1 cellular context compared by ENCODE assay signal in the genomic region with DNA sequence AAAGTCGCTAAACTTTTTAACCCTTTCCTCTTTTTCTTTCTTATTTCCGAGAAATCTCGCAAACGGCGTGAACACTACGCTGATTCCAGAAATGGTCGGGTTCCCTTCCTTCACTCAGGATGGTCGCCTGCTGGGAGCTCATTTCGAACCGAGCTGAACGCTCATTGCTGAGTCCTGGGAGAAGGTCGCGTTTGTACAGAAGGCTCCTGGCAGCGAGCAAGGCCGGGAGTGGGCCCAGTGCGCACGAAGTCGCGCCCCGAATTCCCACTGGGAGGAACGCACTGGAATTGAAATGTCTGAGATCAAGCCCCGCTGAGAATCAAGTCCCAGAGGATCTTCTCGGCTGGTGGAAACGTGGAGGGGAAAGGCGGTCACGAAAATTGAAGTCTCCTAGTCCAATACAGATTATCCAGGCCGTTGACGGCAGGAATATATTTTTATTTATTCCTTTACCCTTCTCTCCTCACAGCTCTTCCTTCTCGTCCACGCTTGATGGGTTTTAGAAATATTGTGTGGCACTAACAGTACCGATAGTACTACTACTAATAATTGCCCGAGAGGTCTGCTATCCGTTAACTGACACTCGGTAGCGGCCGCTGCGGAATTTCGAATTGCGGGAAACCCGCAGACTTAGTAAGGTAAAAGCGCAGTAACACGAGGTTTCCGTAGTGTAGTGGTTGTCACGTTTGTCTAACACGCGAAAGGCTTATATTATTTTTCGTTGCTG.
TF ChIP-seq lines count a peak whose summit lies in the region.

No MANE protein-coding gene starts in this region.

TF ChIP-seq in WTC11, 78 proteins besides CTCF, POLR2A, EP300 and RAD21 (continued from another document):
- TF ChIP-seq, protein P1, sequence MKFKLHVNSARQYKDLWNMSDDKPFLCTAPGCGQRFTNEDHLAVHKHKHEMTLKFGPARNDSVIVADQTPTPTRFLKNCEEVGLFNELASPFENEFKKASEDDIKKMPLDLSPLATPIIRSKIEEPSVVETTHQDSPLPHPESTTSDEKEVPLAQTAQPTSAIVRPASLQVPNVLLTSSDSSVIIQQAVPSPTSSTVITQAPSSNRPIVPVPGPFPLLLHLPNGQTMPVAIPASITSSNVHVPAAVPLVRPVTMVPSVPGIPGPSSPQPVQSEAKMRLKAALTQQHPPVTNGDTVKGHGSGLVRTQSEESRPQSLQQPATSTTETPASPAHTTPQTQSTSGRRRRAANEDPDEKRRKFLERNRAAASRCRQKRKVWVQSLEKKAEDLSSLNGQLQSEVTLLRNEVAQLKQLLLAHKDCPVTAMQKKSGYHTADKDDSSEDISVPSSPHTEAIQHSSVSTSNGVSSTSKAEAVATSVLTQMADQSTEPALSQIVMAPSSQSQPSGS (CRISPR knock-in tag; IDR thresholded peaks at IDR 0.05; ENCODE audit: borderline replicate concordance, low read depth), result no peak
- TF ChIP-seq GABPB1 (CRISPR knock-in tag; IDR thresholded peaks at IDR 0.05), result no peak
- TF ChIP-seq, protein P2, sequence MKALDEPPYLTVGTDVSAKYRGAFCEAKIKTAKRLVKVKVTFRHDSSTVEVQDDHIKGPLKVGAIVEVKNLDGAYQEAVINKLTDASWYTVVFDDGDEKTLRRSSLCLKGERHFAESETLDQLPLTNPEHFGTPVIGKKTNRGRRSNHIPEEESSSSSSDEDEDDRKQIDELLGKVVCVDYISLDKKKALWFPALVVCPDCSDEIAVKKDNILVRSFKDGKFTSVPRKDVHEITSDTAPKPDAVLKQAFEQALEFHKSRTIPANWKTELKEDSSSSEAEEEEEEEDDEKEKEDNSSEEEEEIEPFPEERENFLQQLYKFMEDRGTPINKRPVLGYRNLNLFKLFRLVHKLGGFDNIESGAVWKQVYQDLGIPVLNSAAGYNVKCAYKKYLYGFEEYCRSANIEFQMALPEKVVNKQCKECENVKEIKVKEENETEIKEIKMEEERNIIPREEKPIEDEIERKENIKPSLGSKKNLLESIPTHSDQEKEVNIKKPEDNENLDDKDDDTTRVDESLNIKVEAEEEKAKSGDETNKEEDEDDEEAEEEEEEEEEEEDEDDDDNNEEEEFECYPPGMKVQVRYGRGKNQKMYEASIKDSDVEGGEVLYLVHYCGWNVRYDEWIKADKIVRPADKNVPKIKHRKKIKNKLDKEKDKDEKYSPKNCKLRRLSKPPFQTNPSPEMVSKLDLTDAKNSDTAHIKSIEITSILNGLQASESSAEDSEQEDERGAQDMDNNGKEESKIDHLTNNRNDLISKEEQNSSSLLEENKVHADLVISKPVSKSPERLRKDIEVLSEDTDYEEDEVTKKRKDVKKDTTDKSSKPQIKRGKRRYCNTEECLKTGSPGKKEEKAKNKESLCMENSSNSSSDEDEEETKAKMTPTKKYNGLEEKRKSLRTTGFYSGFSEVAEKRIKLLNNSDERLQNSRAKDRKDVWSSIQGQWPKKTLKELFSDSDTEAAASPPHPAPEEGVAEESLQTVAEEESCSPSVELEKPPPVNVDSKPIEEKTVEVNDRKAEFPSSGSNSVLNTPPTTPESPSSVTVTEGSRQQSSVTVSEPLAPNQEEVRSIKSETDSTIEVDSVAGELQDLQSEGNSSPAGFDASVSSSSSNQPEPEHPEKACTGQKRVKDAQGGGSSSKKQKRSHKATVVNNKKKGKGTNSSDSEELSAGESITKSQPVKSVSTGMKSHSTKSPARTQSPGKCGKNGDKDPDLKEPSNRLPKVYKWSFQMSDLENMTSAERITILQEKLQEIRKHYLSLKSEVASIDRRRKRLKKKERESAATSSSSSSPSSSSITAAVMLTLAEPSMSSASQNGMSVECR (CRISPR knock-in tag; IDR thresholded peaks at IDR 0.05; ENCODE audit: borderline replicate concordance), result no peak
- TF ChIP-seq TEAD4 (CRISPR knock-in tag; IDR thresholded peaks at IDR 0.05), result no peak
- no peak for TF ChIP-seq ZNF671 (CRISPR knock-in tag; IDR thresholded peaks at IDR 0.05)
